8 cellular contexts compared by ENCODE assay signal in genomic region chrX:110450050-110450449, GRCh38.
DNase-seq lines count a peak whose midpoint lies in the region; ATAC-seq, FAIRE-seq and TF ChIP-seq lines count a peak whose summit lies in the region.

No MANE protein-coding gene starts in this region.

- no peak overlapping the region for H3K4ac ChIP-seq in H1 (replicated peaks; ENCODE audit: insufficient read length, low read depth, low read length)

- no peak overlapping the region for H3K27ac ChIP-seq in CD4-positive, alpha-beta memory T cell (ENCODE audit: low read depth, low read length)
- H3K27ac ChIP-seq in H1 (ENCODE audit: low read depth, low read length), result no peak overlapping the region

- no peak overlapping the region for H3K4me3 Mint-ChIP-seq in CD4-positive, alpha-beta memory T cell
- H3K4me3 Mint-ChIP-seq in activated CD8-positive, alpha-beta T cell treated with anti-CD3 and anti-CD28 coated beads for 36 hours, result no peak overlapping the region
- H3K4me3 Mint-ChIP-seq in mesothelial cell of epicardium, result no peak overlapping the region

- H3K27me3 Mint-ChIP-seq in CD4-positive, alpha-beta memory T cell, result peaks cover 3 to 5% of the 10 kb centered on the region in 2 donors
- peaks cover under 1% of the 10 kb centered on the region for H3K27me3 Mint-ChIP-seq in activated CD8-positive, alpha-beta T cell treated with anti-CD3 and anti-CD28 coated beads for 36 hours
- peaks cover 54% of the 10 kb centered on the region for H3K27me3 Mint-ChIP-seq in mesothelial cell of epicardium (ENCODE audit: low read depth)

- intact Hi-C loops in CD4-positive, alpha-beta memory T cell (cut with micrococcal nuclease), result loop anchor here (1.0 kb wide), 1 partner anchor 650 kb away; no protein-coding TSS in a partner anchor
- intact Hi-C loops in activated CD8-positive, alpha-beta T cell treated with anti-CD3 and anti-CD28 coated beads for 36 hours (cut with micrococcal nuclease), result loop anchor here (2.0 kb wide), 1 partner anchor 397 kb away; no protein-coding TSS in a partner anchor

- H3K56ac ChIP-seq in H1 (replicated peaks; ENCODE audit: insufficient read length, low read depth, low read length), result no peak overlapping the region

- no peak overlapping the region for H2BK5ac ChIP-seq in H1 (ENCODE audit: low read depth, low read length)

- TF ChIP-seq POLR2A in H1 (IDR thresholded peaks at IDR 0.05; ENCODE audit: control extremely low read depth in 1 of 2, low read depth in 2 of 2, low read length in 2 of 2), result no peak

- no peak for TF ChIP-seq EP300 in H1 (IDR thresholded peaks at IDR 0.05; ENCODE audit: borderline replicate concordance in 1 of 2, low read depth in 2 of 2, low read length in 2 of 2)

- no peak overlapping the region for H2AK5ac ChIP-seq in H1 (ENCODE audit: low read depth, low read length)

- peak; percentile 38 to 57 (median 45) for DNase-seq in CD4-positive, alpha-beta memory T cell
- DNase-seq in GM19240 (ENCODE audit: insufficient read length, low spot score), result peak; percentile 51
- peak; percentile 71 for DNase-seq in NCI-H748 (lab: John Stamatoyannopoulos, UW; ENCODE audit: unreplicated experiment)
- DNase-seq in activated CD8-positive, alpha-beta T cell treated with anti-CD3 and anti-CD28 coated beads for 36 hours, result peak; percentile 68
- peak; percentile 25 to 80 for DNase-seq in H1 (ENCODE audit: low read depth in 1 of 2, low spot score in 2 of 2)
- DNase-seq in mesothelial cell of epicardium (ENCODE audit: low spot score in 2 of 2, unreplicated experiment in 2 of 2), result peak; percentile 64 to 88
- DNase-seq in stimulated activated CD8-positive, alpha-beta memory T cell treated with anti-CD3 and anti-CD28 coated beads, Interleukin-7, amount 100 ng/mL, for 24 hours (ENCODE audit: low read depth), result peak; percentile 1

- H4K8ac ChIP-seq in H1 (ENCODE audit: extremely low read depth, insufficient read depth, low read length), result no peak overlapping the region

- no peak overlapping the region for H2BK15ac ChIP-seq in H1 (ENCODE audit: low read length)

- CTCF ChIA-PET in CD4-positive, alpha-beta memory T cell (lab: Charles Lee; ENCODE audit: partially characterized antibody), result interaction anchor here (1.4 to 1.9 kb wide), 2 partner anchors 11 to 397 kb away, joined by 5 to 7 read pairs; no protein-coding TSS in a partner anchor
- CTCF ChIA-PET in activated CD8-positive, alpha-beta T cell treated with anti-CD3 and anti-CD28 coated beads for 36 hours (lab: Charles Lee), result interaction anchor here (0.9 to 1.4 kb wide), 3 partner anchors 10 to 397 kb away, joined by 3 to 5 read pairs (median 4); no protein-coding TSS in a partner anchor
- CTCF ChIA-PET in H1 (lab: Charles Lee; ENCODE audit: partially characterized antibody), result interaction anchor here (0.8 to 6.0 kb wide), 10 partner anchors 11 to 405 kb away, joined by 3 to 66 read pairs (median 4); no protein-coding TSS in a partner anchor

- FAIRE-seq in H1 (lab: Jason Lieb, UNC), result no peak

- H4K20me1 ChIP-seq in H1 (replicated peaks in 1 of 2; ENCODE audit: control insufficient read depth in 1 of 2, insufficient read depth in 2 of 2, low read length in 2 of 2), result no peaks in the 10 kb centered on the region

- H2AFZ ChIP-seq in H1 (ENCODE audit: low read length), result no peak overlapping the region

- peak; percentile 84 for ATAC-seq in HG03460 (IDR thresholded peaks at IDR 0.05; ENCODE audit: unreplicated experiment)
- ATAC-seq in activated CD8-positive, alpha-beta T cell treated with anti-CD3 and anti-CD28 coated beads for 36 hours, result peak; percentile 71

- H3K36me3 Mint-ChIP-seq in CD4-positive, alpha-beta memory T cell, result no peaks in the 10 kb centered on the region
- H3K36me3 Mint-ChIP-seq in activated CD8-positive, alpha-beta T cell treated with anti-CD3 and anti-CD28 coated beads for 36 hours (ENCODE audit: low read depth), result no peaks in the 10 kb centered on the region
- H3K36me3 Mint-ChIP-seq in mesothelial cell of epicardium, result no peaks in the 10 kb centered on the region

- H3K9me3 Mint-ChIP-seq in CD4-positive, alpha-beta memory T cell, result no peaks in the 10 kb centered on the region
- H3K9me3 Mint-ChIP-seq in activated CD8-positive, alpha-beta T cell treated with anti-CD3 and anti-CD28 coated beads for 36 hours, result no peaks in the 10 kb centered on the region
- H3K9me3 Mint-ChIP-seq in mesothelial cell of epicardium, result no peaks in the 10 kb centered on the region

- H3K4me1 Mint-ChIP-seq in CD4-positive, alpha-beta memory T cell, result no peaks in the 10 kb centered on the region
- H3K4me1 Mint-ChIP-seq in activated CD8-positive, alpha-beta T cell treated with anti-CD3 and anti-CD28 coated beads for 36 hours (ENCODE audit: low read depth), result no peaks in the 10 kb centered on the region
- H3K4me1 Mint-ChIP-seq in mesothelial cell of epicardium, result peaks cover 9% of the 10 kb centered on the region

- H3K9ac ChIP-seq in H1 (replicated peaks in 1 of 4; ENCODE audit: extremely low read depth in 1 of 4, low read depth in 3 of 4, low read length in 3 of 4), result no peak overlapping the region

- no peaks in the 10 kb centered on the region for H3K9me3 ChIP-seq in CD4-positive, alpha-beta memory T cell (ENCODE audit: control insufficient read depth in 1 of 2, low read length in 2 of 2)
- H3K9me3 ChIP-seq in H1 (ENCODE audit: insufficient read depth in 2 of 2, low read depth in 1 of 2, low read length in 1 of 2), result no peaks in the 10 kb centered on the region

- no peak overlapping the region for H2BK12ac ChIP-seq in H1 (ENCODE audit: low read depth, low read length)

- H3K14ac ChIP-seq in H1 (ENCODE audit: insufficient read length), result no peak overlapping the region

- no peaks in the 10 kb centered on the region for H3K79me1 ChIP-seq in H1 (ENCODE audit: low read depth, low read length)

- H3K4me2 ChIP-seq in H1 (ENCODE audit: insufficient read depth in 1 of 2, low read depth in 2 of 2, low read length in 2 of 2), result no peak overlapping the region

- POLR2A ChIA-PET in CD4-positive, alpha-beta memory T cell (lab: Charles Lee; ENCODE audit: partially characterized antibody), result no interaction called here
- POLR2A ChIA-PET in activated CD8-positive, alpha-beta T cell treated with anti-CD3 and anti-CD28 coated beads for 36 hours (lab: Charles Lee), result no interaction called here
- POLR2A ChIA-PET in H1 (lab: Charles Lee; ENCODE audit: partially characterized antibody), result no interaction called here

- TF ChIP-seq CTCF in activated CD8-positive, alpha-beta T cell treated with anti-CD3 and anti-CD28 coated beads for 36 hours (IDR thresholded peaks at IDR 0.05), result peak; percentile 65
- TF ChIP-seq CTCF in H1 (IDR thresholded peaks at IDR 0.05; ENCODE audit: control extremely low read depth in 1 of 3, insufficient read depth in 1 of 3, low read depth in 1 of 3, low read length in 3 of 3) (peak; percentile 63 to 77 (median 77)), mesothelial cell of epicardium (IDR thresholded peaks at IDR 0.05; ENCODE audit: unreplicated experiment) (peak; percentile 78)

- no peak overlapping the region for H4K91ac ChIP-seq in H1 (replicated peaks; ENCODE audit: insufficient read length, low read length)

- TF ChIP-seq RAD21 in H1 (IDR thresholded peaks at IDR 0.05 in 1 of 2, conservative IDR thresholded peaks at IDR 0.05 in 1 of 2; ENCODE audit: low read depth in 2 of 2, low read length in 2 of 2), result peak; percentile 90 to 93

- H3K27me3 ChIP-seq in CD4-positive, alpha-beta memory T cell (ENCODE audit: insufficient read depth, low read length), result no peaks in the 10 kb centered on the region
- H3K27me3 ChIP-seq in H1 (replicated peaks in 1 of 4; ENCODE audit: control insufficient read depth in 3 of 4, extremely low read depth in 1 of 4, insufficient read depth in 3 of 4, low read length in 3 of 4), result no peaks in the 10 kb centered on the region

- no peak overlapping the region for H3K27ac Mint-ChIP-seq in CD4-positive, alpha-beta memory T cell
- H3K27ac Mint-ChIP-seq in activated CD8-positive, alpha-beta T cell treated with anti-CD3 and anti-CD28 coated beads for 36 hours, result no peak overlapping the region
- no peak overlapping the region for H3K27ac Mint-ChIP-seq in mesothelial cell of epicardium

- H3K79me2 ChIP-seq in H1 (ENCODE audit: control insufficient read depth in 1 of 2, insufficient read depth in 2 of 2, low read length in 2 of 2), result no peaks in the 10 kb centered on the region

- no peak overlapping the region for H2BK120ac ChIP-seq in H1 (replicated peaks; ENCODE audit: low read depth, low read length)

- no peak overlapping the region for H2BK20ac ChIP-seq in H1 (ENCODE audit: low read length)

- no peak overlapping the region for H3K4me3 ChIP-seq in CD4-positive, alpha-beta memory T cell (ENCODE audit: low read length in 2 of 2)
- H3K4me3 ChIP-seq in H1 (ENCODE audit: extremely low read depth in 1 of 4, insufficient read depth in 2 of 4, low read depth in 3 of 4, low read length in 4 of 4), result no peak overlapping the region

- no peaks in the 10 kb centered on the region for H3K36me3 ChIP-seq in CD4-positive, alpha-beta memory T cell (ENCODE audit: insufficient read depth, low read length)
- H3K36me3 ChIP-seq in H1 (ENCODE audit: control insufficient read depth in 2 of 4, insufficient read depth in 4 of 4, low read length in 3 of 4), result no peaks in the 10 kb centered on the region

- WGBS in H1 (ENCODE audit: extremely low coverage in 1 of 2, insufficient coverage in 1 of 2, insufficient read length in 1 of 2, insufficient replicate concordance in 2 of 2, low coverage in 1 of 2, low lambda C conversion rate in 2 of 2, missing lambda C conversion rate in 1 of 2), 2 experiments, result 3% methylated on average over 3 of the region's 4 CpGs; no CpG with 5 or more reads in 1 of the 2 experiments

- H3K4me1 ChIP-seq in CD4-positive, alpha-beta memory T cell (ENCODE audit: insufficient read depth, low read length), result no peaks in the 10 kb centered on the region
- H3K4me1 ChIP-seq in H1 (replicated peaks in 1 of 4; ENCODE audit: control insufficient read depth in 3 of 4, insufficient read depth in 4 of 4, low read length in 3 of 4), result peaks cover 0 to 6% (median under 1%) of the 10 kb centered on the region in 4 experiments; a peak in 4 of 7 replicates

- no peaks in the 10 kb centered on the region for H3K23me2 ChIP-seq in H1 (ENCODE audit: low read depth, low read length)

- H3K23ac ChIP-seq in H1 (ENCODE audit: insufficient read length), result no peak overlapping the region

- H4K5ac ChIP-seq in H1 (ENCODE audit: insufficient read length, low read depth, low read length), result no peak overlapping the region

- H3K18ac ChIP-seq in H1 (ENCODE audit: extremely low read depth, low read length), result no peak overlapping the region

TF ChIP-seq in H1, 55 proteins besides CTCF, POLR2A, EP300 and RAD21 (continues in another document):
- TF ChIP-seq CBX8 (IDR thresholded peaks at IDR 0.05; ENCODE audit: borderline replicate concordance, low read depth, low read length) (no peak), ZNF274 (IDR thresholded peaks at IDR 0.05; ENCODE audit: borderline replicate concordance, extremely low read depth, low read length) (no peak), PHF8 (conservative IDR thresholded peaks at IDR 0.05; ENCODE audit: low read depth, low read length) (no peak), SRF (IDR thresholded peaks at IDR 0.05; ENCODE audit: low read depth, low read length) (no peak), CHD2 (IDR thresholded peaks at IDR 0.05; ENCODE audit: low read length) (no peak)

Comparison
In these comparisons a context has a peak if more than half of its experiments do, and no peak if none do; other contexts are left out.
1. DNase-seq: peak in every context shown above with its lines; median percentile 76 in mesothelial cell of epicardium; 71 in NCI-H748; 68 in activated CD8-positive, alpha-beta T cell treated with anti-CD3 and anti-CD28 coated beads for 36 hours; 52 in H1; 51 in GM19240; 45 in CD4-positive, alpha-beta memory T cell; 1 in stimulated activated CD8-positive, alpha-beta memory T cell treated with anti-CD3 and anti-CD28 coated beads, Interleukin-7, amount 100 ng/mL, for 24 hours.